Comparison of ENCODE assay signal across 9 cellular contexts in genomic region chr7:151018421-151019129, GRCh38. TPM values are rescaled to one million over a fixed set of nuclear protein-coding genes. Genes with fewer than 3 reads are reported as not detected.
DNase-seq lines count a peak whose midpoint lies in the region; ATAC-seq lines count a peak whose summit lies in the region.
"Had no signal": no experiment of that assay in that cellular context is flagged by ENCODE, and none has a peak within 500 bp of the region (broad histone marks: within the 10 kb centered on the region; RNA-seq: fewer than 3 reads in every experiment).

No MANE protein-coding gene starts in this region.

- DNase-seq in RPMI7951 (ENCODE audit: low read depth): peak; percentile 22
- DNase-seq in central memory CD4-positive, alpha-beta T cell: peak; percentile 52

- no peak overlapping the region for H3K9ac ChIP-seq in muscle layer of colon (ENCODE audit: low read length)

- no peak overlapping the region for H3K27ac ChIP-seq in muscle layer of colon (ENCODE audit: low read depth, low read length)

- peaks cover 19 to 63% of the 10 kb centered on the region in 2 donors for H3K27me3 ChIP-seq in muscle layer of colon (ENCODE audit: control insufficient read depth in 1 of 2, insufficient read depth in 2 of 2, low read length in 2 of 2)

- ATAC-seq in GM21515 (IDR thresholded peaks at IDR 0.05; ENCODE audit: unreplicated experiment) (peak; percentile 14), GM19397 (IDR thresholded peaks at IDR 0.05; ENCODE audit: unreplicated experiment) (no peak), HG03520 (IDR thresholded peaks at IDR 0.05; ENCODE audit: unreplicated experiment) (no peak), HG02840 (IDR thresholded peaks at IDR 0.05; ENCODE audit: low FRiP score, unreplicated experiment) (no peak), GM21390 (IDR thresholded peaks at IDR 0.05; ENCODE audit: unreplicated experiment) (no peak)

- no peaks in the 10 kb centered on the region for H3K36me3 ChIP-seq in muscle layer of colon (ENCODE audit: insufficient read depth, low read length)

- peaks cover 13% of the 10 kb centered on the region for H3K4me1 ChIP-seq in muscle layer of colon (ENCODE audit: insufficient read depth, low read length)

- H3K4me3 ChIP-seq in muscle layer of colon (ENCODE audit: low read depth in 1 of 2, low read length in 2 of 2): peak overlapping the region; percentile 27 to 38

- H3K9me3 ChIP-seq in muscle layer of colon (ENCODE audit: low read length): no peaks in the 10 kb centered on the region

RNA-seq across cellular contexts. Expression of gene ATG9B, which starts 5.7 kb away (rescaled TPM):
- total RNA-seq in RPMI7951 (2014; rRNA removed; shearing (Covaris generic)): 0.24 TPM in 1 of 2 replicates, not detected in the other

RNA-seq across cellular contexts. Expression of gene ABCB8, which starts 9.7 kb away (rescaled TPM):
- total RNA-seq in RPMI7951 (2014; rRNA removed; shearing (Covaris generic)): 26.9 and 27.8 TPM in 2 replicates

RNA-seq across cellular contexts. Expression of gene NOS3, which starts 27.8 kb away (rescaled TPM):
- total RNA-seq in RPMI7951 (2014; rRNA removed; shearing (Covaris generic)): 0.12 and 0.39 TPM in 2 replicates
- total RNA-seq: myocyte had no signal

RNA-seq across cellular contexts. Expression of gene ASIC3, which starts 29.8 kb away (rescaled TPM):
- total RNA-seq in RPMI7951 (2014; rRNA removed; shearing (Covaris generic)): 0.10 and 1.3 TPM in 2 replicates

RNA-seq across cellular contexts. Expression of gene CDK5, which starts 39.1 kb away (rescaled TPM):
- total RNA-seq in RPMI7951 (2014; rRNA removed; shearing (Covaris generic)): 41.3 and 57.0 TPM in 2 replicates
